Comparison of ENCODE assay signal across 12 cellular contexts in the genomic region with DNA sequence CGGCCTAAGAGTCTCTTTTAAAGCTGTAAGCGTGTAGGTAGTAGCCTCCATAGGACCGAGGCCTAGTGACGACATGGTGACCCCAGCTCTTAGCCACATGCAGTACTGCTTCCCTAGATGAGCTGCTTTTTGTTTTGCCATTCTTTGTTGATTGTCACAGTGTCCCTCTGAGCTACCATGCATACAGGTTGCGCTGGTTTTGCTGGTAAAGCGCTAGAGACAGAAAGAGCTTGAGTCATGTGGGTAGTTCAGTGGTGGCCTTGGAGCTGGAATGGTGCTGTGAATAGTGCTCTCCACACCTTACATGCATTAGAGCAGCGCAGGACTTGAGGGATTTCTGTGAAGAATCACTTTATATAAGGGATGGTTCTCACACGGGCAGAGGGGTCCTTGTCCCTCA. TPM values are rescaled to one million over a fixed set of nuclear protein-coding genes. Genes with fewer than 3 reads are reported as not detected.
A peak's percentile ranks its signal among the peaks of the same experiment; 100 is the strongest.
DNase-seq lines count a peak whose midpoint lies in the region; ATAC-seq and TF ChIP-seq lines count a peak whose summit lies in the region.
"Had no signal": no experiment of that assay in that cellular context is flagged by ENCODE, and none has a peak within 500 bp of the region (broad histone marks: within the 10 kb centered on the region; RNA-seq: fewer than 3 reads in every experiment).

No MANE protein-coding gene starts in this region.

- peak overlapping the region; percentile 26 for H3K27ac ChIP-seq in CD4-positive, alpha-beta memory T cell (ENCODE audit: low read depth, low read length)
- 0 out of 2 replicates have a peak overlapping the region, but pooled peaks have one; percentile 9 for H3K27ac ChIP-seq in HUES64 (ENCODE audit: low read depth, low read length)

- no peak overlapping the region for H3K9ac ChIP-seq in HUES64 (ENCODE audit: low read depth, low read length)

- no peaks in the 10 kb centered on the region for H3K9me3 ChIP-seq in CD4-positive, alpha-beta memory T cell (ENCODE audit: control insufficient read depth in 1 of 2, low read length in 2 of 2)
- H3K9me3 ChIP-seq in HUES64 (ENCODE audit: insufficient read depth, low read depth, low read length) = no peaks in the 10 kb centered on the region

- H3K36me3 ChIP-seq in CD4-positive, alpha-beta memory T cell (ENCODE audit: insufficient read depth, low read length) = peaks cover 23% of the 10 kb centered on the region
- H3K36me3 ChIP-seq in HUES64 (ENCODE audit: insufficient read depth, low read length) = peaks cover 47% of the 10 kb centered on the region

- H3K27me3 ChIP-seq in CD4-positive, alpha-beta memory T cell (ENCODE audit: insufficient read depth, low read length) = no peaks in the 10 kb centered on the region
- H3K27me3 ChIP-seq in HUES64 (ENCODE audit: insufficient read depth, low read length) = no peaks in the 10 kb centered on the region

- H3K4me3 ChIP-seq in CD4-positive, alpha-beta memory T cell (ENCODE audit: low read length in 2 of 2) = no peak overlapping the region
- H3K4me3 ChIP-seq in HUES64 (ENCODE audit: low read length) = 0 out of 2 replicates have a peak overlapping the region, but pooled peaks have one; percentile 4

- no peaks in the 10 kb centered on the region for H3K9me3 Mint-ChIP-seq in CD4-positive, alpha-beta memory T cell
- H3K9me3 Mint-ChIP-seq in chondrocyte (ENCODE audit: low read depth) (no peaks in the 10 kb centered on the region), nephron progenitor cell (no peaks in the 10 kb centered on the region)

- H3K4me1 ChIP-seq in CD4-positive, alpha-beta memory T cell (ENCODE audit: insufficient read depth, low read length) = peaks cover 85% of the 10 kb centered on the region
- H3K4me1 ChIP-seq in HUES64 (ENCODE audit: insufficient read depth, low read length) = peaks cover 56% of the 10 kb centered on the region

- peaks cover 22 to 61% of the 10 kb centered on the region in 2 donors for H3K36me3 Mint-ChIP-seq in CD4-positive, alpha-beta memory T cell
- H3K36me3 Mint-ChIP-seq in chondrocyte (ENCODE audit: low read depth) (peaks cover 6% of the 10 kb centered on the region), nephron progenitor cell (ENCODE audit: low read depth) (peaks cover 53% of the 10 kb centered on the region)

- POLR2A ChIA-PET in CD4-positive, alpha-beta memory T cell (lab: Charles Lee; ENCODE audit: partially characterized antibody) = interaction anchor here (1.0 to 2.7 kb wide), 4 partner anchors 36 to 129 kb away, joined by 3 to 11 read pairs (median 6); partner anchors contain the start of gene MARCHF2

- CTCF ChIA-PET in CD4-positive, alpha-beta memory T cell (lab: Charles Lee; ENCODE audit: partially characterized antibody) = interaction anchor here (0.8 to 4.9 kb wide), 4 partner anchors 37 to 166 kb away, joined by 4 to 18 read pairs (median 4); partner anchors contain the start of genes MARCHF2 and MYO1F

- no peak for ATAC-seq in HG03521 (IDR thresholded peaks at IDR 0.05; ENCODE audit: unreplicated experiment)

- peak overlapping the region; percentile 28 to 74 (median 62) for H3K4me3 Mint-ChIP-seq in CD4-positive, alpha-beta memory T cell
- H3K4me3 Mint-ChIP-seq in chondrocyte (ENCODE audit: unreplicated experiment) (no peak overlapping the region), nephron progenitor cell (no peak overlapping the region)

- intact Hi-C loops in CD4-positive, alpha-beta memory T cell (cut with micrococcal nuclease) = no loop called here

- 80% methylated on average over 7 of the region's 8 CpGs for WGBS in HUES64

- no peak for DNase-seq in CD4-positive, alpha-beta memory T cell
- DNase-seq in chondrocyte (ENCODE audit: low spot score) = peak; percentile 26
- DNase-seq in nephron progenitor cell = no peak
- no peak for DNase-seq in stimulated activated CD4-positive, alpha-beta T cell treated with anti-CD3 and anti-CD28 coated beads, Interleukin-4, amount 100 ng/mL, for 4 hours
- no peak for DNase-seq in middle frontal gyrus (ENCODE audit: extremely low spot score, low spot score)
- DNase-seq in HPDE6-E6E7 (ENCODE audit: extremely low spot score) = no peak
- DNase-seq: activated effector memory CD4-positive, alpha-beta T cell treated with anti-CD3 and anti-CD28 coated beads, Interleukin-2, amount 50 U/mL, for 16 hours; NCI-H345 had no signal

- peak overlapping the region in 6 of 7 donors; percentile 19 to 75 (median 52) for H3K27ac Mint-ChIP-seq in CD4-positive, alpha-beta memory T cell
- H3K27ac Mint-ChIP-seq in chondrocyte (ENCODE audit: unreplicated experiment) (peak overlapping the region; percentile 32), nephron progenitor cell (peak overlapping the region; percentile 79)

- no peaks in the 10 kb centered on the region for H3K27me3 Mint-ChIP-seq in CD4-positive, alpha-beta memory T cell
- H3K27me3 Mint-ChIP-seq in chondrocyte (ENCODE audit: low read depth) (no peaks in the 10 kb centered on the region), nephron progenitor cell (ENCODE audit: low read depth, poor library complexity) (no peaks in the 10 kb centered on the region)

- TF ChIP-seq CTCF in chondrocyte (IDR thresholded peaks at IDR 0.05) (no peak), nephron progenitor cell (IDR thresholded peaks at IDR 0.05) (no peak)

- peaks cover 53 to 89% (median 72%) of the 10 kb centered on the region in 4 donors for H3K4me1 Mint-ChIP-seq in CD4-positive, alpha-beta memory T cell
- H3K4me1 Mint-ChIP-seq in chondrocyte (ENCODE audit: low read depth) (peaks cover 71% of the 10 kb centered on the region), nephron progenitor cell (peaks cover 78% of the 10 kb centered on the region)

RNA-seq across cellular contexts. Expression of gene HNRNPM, which starts 5.1 kb away (rescaled TPM):
- 100 to 1,000 TPM; 197 to 199 TPM for total RNA-seq in CD4-positive, alpha-beta memory T cell
- polyA plus RNA-seq in CD4-positive, alpha-beta memory T cell = 100 to 1,000 TPM; 206 to 245 TPM
- 364 TPM for polyA plus RNA-seq in HUES64 (2013, experiment 1 of 2)
- 312 TPM for polyA plus RNA-seq in HUES64 (2013, experiment 2 of 2)
- 111 to 185 TPM (median 116 TPM) in 3 replicates for total RNA-seq in chondrocyte

RNA-seq across cellular contexts. Expression of gene MARCHF2, which starts 36.7 kb away (rescaled TPM):
- 10 to 100 TPM; 25.5 to 30.3 TPM for total RNA-seq in CD4-positive, alpha-beta memory T cell
- polyA plus RNA-seq in CD4-positive, alpha-beta memory T cell = 10 to 100 TPM; 46.0 to 60.9 TPM
- 11.4 TPM for polyA plus RNA-seq in HUES64 (2013, experiment 1 of 2)
- polyA plus RNA-seq in HUES64 (2013, experiment 2 of 2) = 17.1 TPM
- 35.0 to 42.5 TPM (median 37.5 TPM) in 3 replicates for total RNA-seq in chondrocyte

RNA-seq across cellular contexts. Expression of gene PRAM1, which starts 52.6 kb away (rescaled TPM):
- 1 to 10 TPM; 2.3 to 2.6 TPM for total RNA-seq in CD4-positive, alpha-beta memory T cell
- not detected for polyA plus RNA-seq in CD4-positive, alpha-beta memory T cell
- polyA plus RNA-seq in HUES64 (2013, experiment 1 of 2) = not detected
- polyA plus RNA-seq in HUES64 (2013, experiment 2 of 2) = 0.25 TPM
- total RNA-seq in chondrocyte = 0.20 to 0.46 TPM in 2 of 3 replicates, not detected in the other
- total RNA-seq: dermis microvascular lymphatic vessel endothelial cell, MCF 10A had no signal

RNA-seq across cellular contexts. Expression of gene RAB11B, which starts 59.7 kb away (rescaled TPM):
- total RNA-seq in CD4-positive, alpha-beta memory T cell = 100 to 1,000 TPM; 107 to 109 TPM
- 10 to 100 TPM; 40.2 to 87.0 TPM for polyA plus RNA-seq in CD4-positive, alpha-beta memory T cell
- polyA plus RNA-seq in HUES64 (2013, experiment 1 of 2) = 92.1 TPM
- polyA plus RNA-seq in HUES64 (2013, experiment 2 of 2) = 85.2 TPM
- 96.4 to 106 TPM (median 104 TPM) in 3 replicates for total RNA-seq in chondrocyte

Comparison
In these comparisons a context has a peak if more than half of its experiments do, and no peak if none do; other contexts are left out.
1. H3K4me3 Mint-ChIP-seq: peak in CD4-positive, alpha-beta memory T cell (8 of 8); none in chondrocyte (single experiment) and nephron progenitor cell (single experiment).
2. Peak in every context shown above with its lines, with median percentiles within 50 percentile points of each other: H3K27ac Mint-ChIP-seq.